16 cellular contexts compared by ENCODE assay signal in genomic region chr12:66020481-66020880, GRCh38.
A peak's percentile ranks its signal among the peaks of the same experiment; 100 is the strongest.
DNase-seq lines count a peak whose midpoint lies in the region.
"Had no signal": no experiment of that assay in that cellular context is flagged by ENCODE, and none has a peak within 500 bp of the region (broad histone marks: within the 10 kb centered on the region; RNA-seq: fewer than 3 reads in every experiment).

No MANE protein-coding gene starts in this region.

- peak; percentile 61 for DNase-seq in cerebellar cortex (ENCODE audit: low spot score)
- DNase-seq in mesendoderm = peak; percentile 2
- DNase-seq in NCI-H446 treated with DMSO at 0.1 percent for 48 hours (lab: John Stamatoyannopoulos, UW) = no peak
- DNase-seq in germinal center (ENCODE audit: low spot score) = no peak
- no peak for DNase-seq in D341Med (ENCODE audit: low spot score)
- DNase-seq: 8988T; ACHN; BE2C; C1 segment of cervical spinal cord; CD4-positive, alpha-beta memory T cell; CD4-positive, CD25-positive, alpha-beta regulatory T cell; CD8-positive, alpha-beta memory T cell; COR-L47; DMS79 treated with DMSO at 0.1 percent for 48 hours; GF-D8 had no signal

- no peaks in the 10 kb centered on the region for H3K79me1 ChIP-seq in mesendoderm (ENCODE audit: low read length)

- no peak overlapping the region for H3K18ac ChIP-seq in mesendoderm (ENCODE audit: low read length)

- H4K8ac ChIP-seq in mesendoderm (ENCODE audit: low read depth, low read length) = no peak overlapping the region

- H2BK15ac ChIP-seq in mesendoderm (replicated peaks; ENCODE audit: low read depth) = no peak overlapping the region

- no peak overlapping the region for H2AK5ac ChIP-seq in mesendoderm (ENCODE audit: low read length)

- H3K27ac ChIP-seq in mesendoderm (ENCODE audit: low read depth, low read length) = no peak overlapping the region
- H3K27ac ChIP-seq: BLaER1 had no signal

- no peak overlapping the region for H4K5ac ChIP-seq in mesendoderm (ENCODE audit: low read length)

- H3K36me3 ChIP-seq in mesendoderm (ENCODE audit: control insufficient read depth, insufficient read depth, low read length) = no peaks in the 10 kb centered on the region
- H3K36me3 ChIP-seq: BE2C, BLaER1 had no signal

- no peak overlapping the region for H3K4me2 ChIP-seq in mesendoderm (ENCODE audit: low read length)
- H3K4me2 ChIP-seq: BLaER1 had no signal

- no peak overlapping the region for H3K56ac ChIP-seq in mesendoderm (ENCODE audit: low read length)

- H2BK5ac ChIP-seq in mesendoderm (ENCODE audit: low read length) = no peak overlapping the region

- H3K4ac ChIP-seq in mesendoderm (ENCODE audit: low read depth, low read length) = no peak overlapping the region

- no peaks in the 10 kb centered on the region for H3K4me1 ChIP-seq in mesendoderm (ENCODE audit: control insufficient read depth, low read depth, low read length)
- H3K4me1 ChIP-seq: BE2C, BLaER1 had no signal

- no peaks in the 10 kb centered on the region for H3K79me2 ChIP-seq in mesendoderm (ENCODE audit: control insufficient read depth, insufficient read depth, low read length)

- H3K9ac ChIP-seq in mesendoderm (ENCODE audit: low read length) = no peak overlapping the region
- H3K9ac ChIP-seq: BLaER1 had no signal

- no CpG with 5 or more reads among the region's 12 CpGs for WGBS in mesendoderm (ENCODE audit: extremely low coverage, insufficient coverage, low lambda C conversion rate)

- H3K4me3 ChIP-seq in mesendoderm (ENCODE audit: low read length) = no peak overlapping the region
- H3K4me3 ChIP-seq: BLaER1 had no signal

- no peaks in the 10 kb centered on the region for H3K27me3 ChIP-seq in mesendoderm (ENCODE audit: insufficient read depth, low read length, poor library complexity)
- H3K27me3 ChIP-seq: BE2C, BLaER1 had no signal

- H2BK120ac ChIP-seq in mesendoderm (ENCODE audit: low read depth, low read length) = no peak overlapping the region

- H3K23ac ChIP-seq in mesendoderm (ENCODE audit: low read length) = no peak overlapping the region

Comparison
In these comparisons a context has a peak if more than half of its experiments do, and no peak if none do; other contexts are left out.
1. DNase-seq: peak in cerebellar cortex (single experiment) and mesendoderm (single experiment); none in NCI-H446 treated with DMSO at 0.1 percent for 48 hours (single experiment), germinal center (single experiment) and D341Med (single experiment).